Comparison of ENCODE assay signal across 1 cellular context in genomic region chr2:113234721-113235346, GRCh38.
TF ChIP-seq lines count a peak whose summit lies in the region.

No MANE protein-coding gene starts in this region.

TF ChIP-seq in WTC11, 78 proteins besides CTCF, POLR2A, EP300 and RAD21 (continued from another document):
- TF ChIP-seq, protein P1, sequence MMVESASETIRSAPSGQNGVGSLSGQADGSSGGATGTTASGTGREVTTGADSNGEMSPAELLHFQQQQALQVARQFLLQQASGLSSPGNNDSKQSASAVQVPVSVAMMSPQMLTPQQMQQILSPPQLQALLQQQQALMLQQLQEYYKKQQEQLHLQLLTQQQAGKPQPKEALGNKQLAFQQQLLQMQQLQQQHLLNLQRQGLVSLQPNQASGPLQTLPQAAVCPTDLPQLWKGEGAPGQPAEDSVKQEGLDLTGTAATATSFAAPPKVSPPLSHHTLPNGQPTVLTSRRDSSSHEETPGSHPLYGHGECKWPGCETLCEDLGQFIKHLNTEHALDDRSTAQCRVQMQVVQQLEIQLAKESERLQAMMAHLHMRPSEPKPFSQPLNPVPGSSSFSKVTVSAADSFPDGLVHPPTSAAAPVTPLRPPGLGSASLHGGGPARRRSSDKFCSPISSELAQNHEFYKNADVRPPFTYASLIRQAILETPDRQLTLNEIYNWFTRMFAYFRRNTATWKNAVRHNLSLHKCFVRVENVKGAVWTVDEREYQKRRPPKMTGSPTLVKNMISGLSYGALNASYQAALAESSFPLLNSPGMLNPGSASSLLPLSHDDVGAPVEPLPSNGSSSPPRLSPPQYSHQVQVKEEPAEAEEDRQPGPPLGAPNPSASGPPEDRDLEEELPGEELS (CRISPR knock-in tag; IDR thresholded peaks at IDR 0.05): no peak
- TF ChIP-seq, protein P2, sequence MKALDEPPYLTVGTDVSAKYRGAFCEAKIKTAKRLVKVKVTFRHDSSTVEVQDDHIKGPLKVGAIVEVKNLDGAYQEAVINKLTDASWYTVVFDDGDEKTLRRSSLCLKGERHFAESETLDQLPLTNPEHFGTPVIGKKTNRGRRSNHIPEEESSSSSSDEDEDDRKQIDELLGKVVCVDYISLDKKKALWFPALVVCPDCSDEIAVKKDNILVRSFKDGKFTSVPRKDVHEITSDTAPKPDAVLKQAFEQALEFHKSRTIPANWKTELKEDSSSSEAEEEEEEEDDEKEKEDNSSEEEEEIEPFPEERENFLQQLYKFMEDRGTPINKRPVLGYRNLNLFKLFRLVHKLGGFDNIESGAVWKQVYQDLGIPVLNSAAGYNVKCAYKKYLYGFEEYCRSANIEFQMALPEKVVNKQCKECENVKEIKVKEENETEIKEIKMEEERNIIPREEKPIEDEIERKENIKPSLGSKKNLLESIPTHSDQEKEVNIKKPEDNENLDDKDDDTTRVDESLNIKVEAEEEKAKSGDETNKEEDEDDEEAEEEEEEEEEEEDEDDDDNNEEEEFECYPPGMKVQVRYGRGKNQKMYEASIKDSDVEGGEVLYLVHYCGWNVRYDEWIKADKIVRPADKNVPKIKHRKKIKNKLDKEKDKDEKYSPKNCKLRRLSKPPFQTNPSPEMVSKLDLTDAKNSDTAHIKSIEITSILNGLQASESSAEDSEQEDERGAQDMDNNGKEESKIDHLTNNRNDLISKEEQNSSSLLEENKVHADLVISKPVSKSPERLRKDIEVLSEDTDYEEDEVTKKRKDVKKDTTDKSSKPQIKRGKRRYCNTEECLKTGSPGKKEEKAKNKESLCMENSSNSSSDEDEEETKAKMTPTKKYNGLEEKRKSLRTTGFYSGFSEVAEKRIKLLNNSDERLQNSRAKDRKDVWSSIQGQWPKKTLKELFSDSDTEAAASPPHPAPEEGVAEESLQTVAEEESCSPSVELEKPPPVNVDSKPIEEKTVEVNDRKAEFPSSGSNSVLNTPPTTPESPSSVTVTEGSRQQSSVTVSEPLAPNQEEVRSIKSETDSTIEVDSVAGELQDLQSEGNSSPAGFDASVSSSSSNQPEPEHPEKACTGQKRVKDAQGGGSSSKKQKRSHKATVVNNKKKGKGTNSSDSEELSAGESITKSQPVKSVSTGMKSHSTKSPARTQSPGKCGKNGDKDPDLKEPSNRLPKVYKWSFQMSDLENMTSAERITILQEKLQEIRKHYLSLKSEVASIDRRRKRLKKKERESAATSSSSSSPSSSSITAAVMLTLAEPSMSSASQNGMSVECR (CRISPR knock-in tag; IDR thresholded peaks at IDR 0.05; ENCODE audit: borderline replicate concordance): no peak
- no peak for TF ChIP-seq ZNF281 (CRISPR knock-in tag; IDR thresholded peaks at IDR 0.05)
TF ChIP-seq in WTC11: peak in this region for 0.
